ENCODE assay signal across 15 cellular contexts in the genomic region with DNA sequence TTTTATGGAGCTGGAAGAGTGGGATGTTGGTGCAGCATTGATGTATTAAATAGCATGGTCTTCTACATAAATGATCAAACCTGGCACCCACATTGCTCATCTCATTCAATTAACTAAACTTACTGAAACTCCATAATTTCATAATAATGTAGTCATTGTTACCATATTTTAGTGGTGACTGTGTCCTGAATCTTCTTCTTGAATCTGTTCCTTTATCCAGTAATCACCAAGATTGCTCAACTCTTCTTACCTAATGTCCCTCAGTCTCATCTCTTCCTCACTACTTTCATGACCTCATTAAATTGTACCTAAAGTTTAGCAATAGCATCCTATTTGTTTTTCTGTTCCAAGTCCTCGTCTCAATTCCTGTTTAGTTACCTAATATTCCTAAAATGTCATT.
DNase-seq lines count a peak whose midpoint lies in the region; ATAC-seq and TF ChIP-seq lines count a peak whose summit lies in the region.
"Had no signal": no experiment of that assay in that cellular context is flagged by ENCODE, and none has a peak within 500 bp of the region (broad histone marks: within the 10 kb centered on the region; RNA-seq: fewer than 3 reads in every experiment).

No MANE protein-coding gene starts in this region.

- no peaks in the 10 kb centered on the region for H3K4me1 ChIP-seq in Peyer's patch

- H3K9me3 ChIP-seq in Peyer's patch: no peaks in the 10 kb centered on the region

- no peak for TF ChIP-seq CTCF in Peyer's patch (IDR thresholded peaks at IDR 0.05)

- H3K36me3 ChIP-seq in Peyer's patch: no peaks in the 10 kb centered on the region
- H3K36me3 ChIP-seq: brain microvascular endothelial cell had no signal

- DNase-seq in SIG-M5 treated with dmso at 0.1 percent for 504 hours (lab: John Stamatoyannopoulos, UW; ENCODE audit: unreplicated experiment) (peak; percentile 9), SIG-M5 (lab: John Stamatoyannopoulos, UW) (no peak), RKO (ENCODE audit: low spot score) (peak; percentile 33), fibroblast of gingiva (ENCODE audit: low read depth) (peak; percentile 92), stromal cell of bone marrow (ENCODE audit: low read depth) (peak; percentile 30), Peyer's patch (no peak), 8988T (no peak)
- DNase-seq: activated CD4-positive, CD25-positive, alpha-beta regulatory T cell treated with anti-CD3 and anti-CD28 coated beads, Interleukin-2, amount 50 U/mL, for 72 hours; activated naive CD4-positive, alpha-beta T cell treated with Interleukin-2 at 50 U/mL for 16 hours; brain microvascular endothelial cell; effector CD8-positive, alpha-beta T cell; immature natural killer cell; NCI-H2227 treated with DMSO at 0.1 percent for 48 hours; nephron progenitor cell had no signal

- no peak overlapping the region for H3K4me3 ChIP-seq in Peyer's patch

- no peak for TF ChIP-seq POLR2A in Peyer's patch (IDR thresholded peaks at IDR 0.05)

- H3K27me3 ChIP-seq in Peyer's patch: no peaks in the 10 kb centered on the region
- H3K27me3 ChIP-seq: brain microvascular endothelial cell had no signal

- H3K27ac ChIP-seq in Peyer's patch: no peak overlapping the region
- H3K27ac ChIP-seq: brain microvascular endothelial cell had no signal

- ATAC-seq in GM18909 (IDR thresholded peaks at IDR 0.05; ENCODE audit: poor library complexity, unreplicated experiment): no peak

Comparison
In these comparisons a context has a peak if more than half of its experiments do, and no peak if none do; other contexts are left out.
1. DNase-seq: peak in SIG-M5 treated with dmso at 0.1 percent for 504 hours (single experiment), RKO (single experiment), fibroblast of gingiva (single experiment) and stromal cell of bone marrow (single experiment); none in SIG-M5 (single experiment), Peyer's patch (0 of 3) and 8988T (single experiment).